23 cellular contexts compared by ENCODE assay signal in the genomic region with DNA sequence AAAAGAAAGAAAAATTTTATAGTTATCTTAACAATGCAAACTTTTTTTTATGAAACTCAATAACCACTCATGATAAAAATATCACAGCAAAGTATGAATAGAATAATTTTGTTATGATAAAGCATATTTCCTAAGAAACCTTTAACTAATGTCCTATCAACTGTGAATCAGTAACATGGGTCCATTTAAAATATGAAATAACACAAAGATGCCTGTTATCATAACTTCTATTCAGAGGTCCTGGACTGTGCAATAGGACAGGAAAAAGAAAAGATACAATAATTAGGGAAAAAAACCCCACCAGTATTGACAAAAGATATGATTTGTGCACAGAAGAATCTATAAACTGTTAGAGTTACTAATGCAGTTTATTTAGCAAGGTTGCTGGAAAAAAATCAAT.
"Had no signal": no experiment of that assay in that cellular context is flagged by ENCODE, and none has a peak within 500 bp of the region (broad histone marks: within the 10 kb centered on the region; RNA-seq: fewer than 3 reads in every experiment).

No MANE protein-coding gene starts in this region.

- H3K4me3 Mint-ChIP-seq: memory B cell; naive thymus-derived CD8-positive, alpha-beta T cell; nephron; neural crest cell; stimulated activated naive B cell treated with anti-CD40 and anti-IgM and Interleukin-4, amounts not matched to agents 10 μg/mL and 1 μg/mL and 100 μg/mL, for 72 hours had no signal

- DNase-seq: hippocampal formation; left ventricle myocardium inferior; midbrain; naive thymus-derived CD8-positive, alpha-beta T cell; nucleus accumbens; stimulated activated CD4-positive, alpha-beta T cell treated with anti-CD3 and anti-CD28 coated beads, Interleukin-12 subunit alpha, Interleukin-12 subunit beta, amount 100 ng/mL, for 4 hours; stimulated activated CD4-positive, alpha-beta T cell treated with anti-CD3 and anti-CD28 coated beads, Interleukin-15, amount 100 ng/mL, for 24 hours; stimulated activated CD4-positive, alpha-beta T cell treated with anti-CD3 and anti-CD28 coated beads, Interleukin-2, amount 100 ng/mL, for 24 hours; stimulated activated CD4-positive, alpha-beta T cell treated with anti-CD3 and anti-CD28 coated beads, Interleukin-4, amount 100 ng/mL, for 1 hour; stimulated activated naive B cell treated with anti-CD40 and anti-IgM and Interleukin-4, amounts not matched to agents 10 μg/mL and 1 μg/mL and 100 μg/mL, for 72 hours; stimulated activated naive CD8-positive, alpha-beta T cell treated with anti-CD3 and anti-CD28 coated beads, Interleukin-15, Interleukin-2, amounts not matched to agents 100 U/mL and 50 U/mL, for 24 hours; stomach; testis; thyroid gland; transverse colon; upper lobe of left lung had no signal

- H3K9me3 ChIP-seq: testis, thyroid gland, upper lobe of left lung, vagina had no signal

- H3K27me3 Mint-ChIP-seq: memory B cell; naive thymus-derived CD8-positive, alpha-beta T cell; stimulated activated naive B cell treated with anti-CD40 and anti-IgM and Interleukin-4, amounts not matched to agents 10 μg/mL and 1 μg/mL and 100 μg/mL, for 72 hours had no signal

- H3K4me3 ChIP-seq: left ventricle myocardium inferior, right atrium auricular region, skin epidermis, stomach, testis, thyroid gland, transverse colon, upper lobe of left lung, vagina had no signal

- H3K27me3 ChIP-seq: right atrium auricular region, stomach, testis, thyroid gland, transverse colon, upper lobe of left lung, vagina had no signal

- H3K36me3 ChIP-seq: thyroid gland, upper lobe of left lung, vagina had no signal

- ATAC-seq: naive thymus-derived CD8-positive, alpha-beta T cell; stimulated activated naive B cell treated with anti-CD40 and anti-IgM and Interleukin-4, amounts not matched to agents 10 μg/mL and 1 μg/mL and 100 μg/mL, for 72 hours; stimulated activated naive CD8-positive, alpha-beta T cell treated with anti-CD3 and anti-CD28 coated beads, Interleukin-15, Interleukin-2, amounts not matched to agents 100 U/mL and 50 U/mL, for 24 hours had no signal

- H3K27ac ChIP-seq: left ventricle myocardium inferior, right atrium auricular region, skin epidermis, stomach, testis, thyroid gland, transverse colon, upper lobe of left lung, vagina had no signal

- H3K27ac Mint-ChIP-seq: memory B cell; naive thymus-derived CD8-positive, alpha-beta T cell; nephron; progenitor cell of endocrine pancreas; stimulated activated naive B cell treated with anti-CD40 and anti-IgM and Interleukin-4, amounts not matched to agents 10 μg/mL and 1 μg/mL and 100 μg/mL, for 72 hours had no signal

- H3K4me1 Mint-ChIP-seq: neural crest cell had no signal

- H3K4me1 ChIP-seq: testis, thyroid gland, vagina had no signal
